In the genomic region with DNA sequence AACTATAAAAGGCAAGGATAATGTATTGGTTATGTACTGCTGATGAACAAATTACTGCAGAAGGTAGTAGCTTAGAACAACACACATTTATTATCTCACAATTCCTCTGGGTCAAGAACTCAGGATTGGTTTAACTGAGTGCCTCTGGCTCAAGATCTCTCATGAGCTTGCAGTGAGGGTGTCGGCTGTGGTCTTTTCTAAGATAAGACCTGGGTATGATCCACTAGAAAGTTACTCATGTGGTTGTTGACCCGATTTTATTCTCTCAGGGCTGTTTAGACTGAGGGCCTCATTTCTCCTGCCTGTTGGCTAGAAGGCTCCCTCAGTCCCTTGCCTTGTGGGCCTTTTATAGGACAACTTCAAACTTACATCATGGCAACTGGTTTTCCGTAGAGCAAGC, we compare ENCODE assay signal across 33 cellular contexts.
"Had no signal": no experiment of that assay in that cellular context is flagged by ENCODE, and none has a peak within 500 bp of the region (broad histone marks: within the 10 kb centered on the region; RNA-seq: fewer than 3 reads in every experiment).

No MANE protein-coding gene starts in this region.

- ATAC-seq: activated CD4-positive, alpha-beta T cell treated with anti-CD3 and anti-CD28 coated beads for 36 hours; activated CD4-positive, CD25-positive, alpha-beta regulatory T cell treated with anti-CD3 and anti-CD28 coated beads, Interleukin-2, amount 50 U/mL, for 24 hours; activated CD8-positive, alpha-beta T cell treated with anti-CD3 and anti-CD28 coated beads, Interleukin-2, amount 10 ng/mL, durations not matched to agents 7 days and 5 days; activated T-cell treated with anti-CD3 and anti-CD28 coated beads, Interleukin-2, amount 50 U/mL, for 4 hours; body of pancreas had no signal

- H3K9me3 ChIP-seq: ascending aorta, body of pancreas, breast epithelium had no signal

- H3K4me1 ChIP-seq: ascending aorta, breast epithelium had no signal

- H3K27me3 ChIP-seq: ascending aorta, body of pancreas, breast epithelium had no signal

- DNase-seq: activated CD4-positive, alpha-beta T cell treated with anti-CD3 and anti-CD28 coated beads for 36 hours; activated CD4-positive, alpha-beta T cell treated with anti-CD3 and anti-CD28 coated beads, Interleukin-2, amount 10 ng/mL, durations not matched to agents 7 days and 5 days; activated CD4-positive, alpha-beta T cell treated with anti-CD3 and anti-CD28 coated beads, Interleukin-2, amount 50 U/mL, for 48 hours; activated CD8-positive, alpha-beta memory T cell treated with anti-CD3 and anti-CD28 coated beads, Interleukin-2, amount 50 U/mL, for 4 hours; activated CD8-positive, alpha-beta T cell treated with anti-CD3 and anti-CD28 coated beads, Interleukin-2, amount 10 ng/mL, durations not matched to agents 7 days and 5 days; activated gamma-delta T cell treated with Interleukin-2 at 50 U/mL for 16 hours; activated naive CD4-positive, alpha-beta T cell treated with anti-CD3 and anti-CD28 coated beads for 36 hours; activated naive CD8-positive, alpha-beta T cell treated with anti-CD3 and anti-CD28 coated beads for 36 hours; activated T-cell treated with anti-CD3 and anti-CD28 coated beads for 4 hours; activated T-cell treated with anti-CD3 and anti-CD28 coated beads, Interleukin-2, amount 50 U/mL, for 4 hours; amygdala; body of pancreas; Kasumi-1; KG1; MM.1S; MV-4-11; NCI-H1092; NCI-H1436 treated with DMSO at 0.1 percent for 48 hours; NCI-H1694 treated with DMSO at 0.1 percent for 48 hours; NCI-H2029; NCI-H510A; NCI-H526; NCI-H748 treated with DMSO at 0.1 percent for 48 hours; NK-92 treated with Interleukin-12 subunit alpha and Interleukin-12 subunit beta, amount 100 ng/mL, for 24 hours; PC-9; Right ventricle myocardium superior; SW 1271; T-helper 1 cell; T-helper 2 cell; T-helper 9 cell had no signal

- H3K27ac ChIP-seq: ascending aorta, body of pancreas, breast epithelium, PC-9 had no signal

- H2AFZ ChIP-seq: PC-9 had no signal

- H3K4me2 ChIP-seq: PC-9 had no signal

- H3K36me3 ChIP-seq: ascending aorta, breast epithelium had no signal

- H3K4me3 ChIP-seq: ascending aorta, body of pancreas, breast epithelium, PC-9 had no signal
